Comparison of ENCODE assay signal across 1 cellular context in genomic region chr15:74179983-74180688, GRCh38.
TF ChIP-seq lines count a peak whose summit lies in the region.

No MANE protein-coding gene starts in this region.

TF ChIP-seq in HCT116, 20 proteins besides CTCF, POLR2A, EP300 and RAD21 (continued from another document):
- TF ChIP-seq ZBTB33 (IDR thresholded peaks at IDR 0.05; ENCODE audit: extremely low read depth, insufficient replicate concordance, low read length) = no peak
- no peak for TF ChIP-seq SIN3A (IDR thresholded peaks at IDR 0.05; ENCODE audit: low read depth)
- no peak for TF ChIP-seq ZFX (IDR thresholded peaks at IDR 0.05)
- TF ChIP-seq REST (IDR thresholded peaks at IDR 0.05; ENCODE audit: low read depth) = no peak
- no peak for TF ChIP-seq EZH2phosphoT487 (IDR thresholded peaks at IDR 0.05; ENCODE audit: borderline replicate concordance)
- no peak for TF ChIP-seq SRF (IDR thresholded peaks at IDR 0.05; ENCODE audit: low read depth)
